In genomic region chr15:29820802-29821160, GRCh38 we compare ENCODE assay signal across 10 cellular contexts. TPM values are rescaled to one million over a fixed set of nuclear protein-coding genes. Genes with fewer than 3 reads are reported as not detected.
DNase-seq lines count a peak whose midpoint lies in the region; ATAC-seq, FAIRE-seq and TF ChIP-seq lines count a peak whose summit lies in the region.
"Had no signal": no experiment of that assay in that cellular context is flagged by ENCODE, and none has a peak within 500 bp of the region (broad histone marks: within the 10 kb centered on the region; RNA-seq: fewer than 3 reads in every experiment).

No MANE protein-coding gene starts in this region.

- in situ Hi-C loops in IMR-90 (cut with MboI; ENCODE audit: low sequenced_read_pairs): no loop called here
- in situ Hi-C loops in HepG2 (cut with HindIII; ENCODE audit: extremely low pct_ligation_motif_present, low pct_unique_long_range_greater_than_20kb): no loop called here

- CTCF ChIA-PET in IMR-90 (lab: Yijun Ruan, JAX): interaction anchor here (0.7 to 2.9 kb wide), 3 partner anchors 41 to 222 kb away, joined by 3 to 17 read pairs (median 4); no protein-coding TSS in a partner anchor
- CTCF ChIA-PET in HepG2 (lab: Yijun Ruan, JAX; ENCODE audit: low intra/inter-chr PET ratio, low total read pairs): no interaction called here

- H4K20me1 ChIP-seq in IMR-90 (ENCODE audit: insufficient read depth, low read length) (peaks cover 33% of the 10 kb centered on the region), HepG2 (ENCODE audit: insufficient read depth, low read length) (peaks cover 23% of the 10 kb centered on the region)

- H3K4me1 ChIP-seq in IMR-90 (ENCODE audit: control insufficient read depth, insufficient read depth, low read length) (peaks cover 7% of the 10 kb centered on the region), HepG2 (ENCODE audit: insufficient read depth, low read length) (peaks cover 40% of the 10 kb centered on the region), suprapubic skin (peaks cover 29% of the 10 kb centered on the region)

- TF ChIP-seq POLR2A in IMR-90 (IDR thresholded peaks at IDR 0.05; ENCODE audit: low read depth, low read length) (no peak), HepG2 (IDR thresholded peaks at IDR 0.05; ENCODE audit: insufficient read depth in 1 of 2, low read depth in 2 of 2, low read length in 2 of 2) (no peak), suprapubic skin (IDR thresholded peaks at IDR 0.05) (no peak)

- ATAC-seq in IMR-90 (ENCODE audit: low read depth): no peak
- ATAC-seq in HepG2: no peak
- ATAC-seq in left lobe of liver: no peak

- no peak overlapping the region for H2AFZ ChIP-seq in IMR-90 (replicated peaks; ENCODE audit: low read length, poor library complexity)
- H2AFZ ChIP-seq in HepG2 (ENCODE audit: low read length): no peak overlapping the region

- H3K9ac ChIP-seq in IMR-90 (ENCODE audit: low read depth, low read length) (peak overlapping the region; percentile 80), HepG2 (ENCODE audit: insufficient read depth, low read depth, low read length) (peak overlapping the region; percentile 84)

- H3K4ac ChIP-seq in IMR-90 (ENCODE audit: low read depth, low read length): no peak overlapping the region

- no peaks in the 10 kb centered on the region for H3K27me3 ChIP-seq in IMR-90 (ENCODE audit: control insufficient read depth, insufficient read depth, low read length)
- H3K27me3 ChIP-seq in HepG2 (ENCODE audit: control insufficient read depth in 1 of 2, insufficient read depth in 2 of 2, low read length in 2 of 2): no peaks in the 10 kb centered on the region; a peak in 1 of 5 replicates
- no peaks in the 10 kb centered on the region for H3K27me3 ChIP-seq in suprapubic skin

- H2BK15ac ChIP-seq in IMR-90 (ENCODE audit: low read depth, low read length): no peak overlapping the region

- peaks cover 54% of the 10 kb centered on the region for H3K79me2 ChIP-seq in HepG2 (ENCODE audit: insufficient read depth, low read length)

- H2AK9ac ChIP-seq in IMR-90 (replicated peaks; ENCODE audit: low read depth, low read length, poor library complexity): no peak overlapping the region

- no peak overlapping the region for H3K14ac ChIP-seq in IMR-90 (replicated peaks; ENCODE audit: low read depth, low read length)

- no CpG with 5 or more reads among the region's 4 CpGs for WGBS in IMR-90 (ENCODE audit: extremely low coverage in 2 of 2, insufficient read length in 1 of 2), 2 experiments
- whole genome bisulfite sequencing in HepG2 (ENCODE audit: low lambda C conversion rate): 0% methylated on average over 4 of the region's 4 CpGs
- 35% methylated on average over 4 of the region's 4 CpGs for WGBS in suprapubic skin

- H3K56ac ChIP-seq in IMR-90 (ENCODE audit: extremely low read depth, insufficient read depth, low read length): no peak overlapping the region

- peak overlapping the region; percentile 99 for H3K4me2 ChIP-seq in IMR-90 (ENCODE audit: low read depth, low read length)
- H3K4me2 ChIP-seq in HepG2 (ENCODE audit: low read depth, low read length): peak overlapping the region; percentile 81

- peak overlapping the region; percentile 86; the same call in 1 of the 2 replicates for H3K23ac ChIP-seq in IMR-90 (ENCODE audit: low read depth, low read length)

- H2BK20ac ChIP-seq in IMR-90 (ENCODE audit: low read depth, low read length): no peak overlapping the region

- H3K27ac ChIP-seq in IMR-90 (ENCODE audit: insufficient read depth, low read length) (no peak overlapping the region; the same call in 1 of the 2 replicates), HepG2 (ENCODE audit: extremely low read length, insufficient read depth, low read length) (peak overlapping the region; percentile 76), suprapubic skin (no peak overlapping the region)

- BruUV-seq in IMR-90 (replicated peaks; lab: Mats Ljungman, UMichigan) (no TSS peak), HepG2 (replicated peaks; lab: Mats Ljungman, UMichigan) (no TSS peak)

- POLR2A ChIA-PET in IMR-90 (lab: Charles Lee; ENCODE audit: unreplicated experiment): interaction anchor here (0.6 kb wide), 1 partner anchor 113 kb away, joined by 3 read pairs; no protein-coding TSS in a partner anchor
- POLR2A ChIA-PET in HepG2 (lab: Yijun Ruan, JAX): interaction anchor here (3.1 kb wide), 1 partner anchor 105 kb away, joined by 11 read pairs; no protein-coding TSS in a partner anchor

- no peak for TF ChIP-seq EP300 in HepG2 (IDR thresholded peaks at IDR 0.05; ENCODE audit: low read depth in 2 of 2, low read length in 2 of 2)
- TF ChIP-seq EP300 in HepG2 (CRISPR knock-in tag; IDR thresholded peaks at IDR 0.05; ENCODE audit: borderline replicate concordance): no peak
- no peak for TF ChIP-seq EP300 in suprapubic skin (IDR thresholded peaks at IDR 0.05)

- H2AK5ac ChIP-seq in IMR-90 (ENCODE audit: low read depth, low read length): no peak overlapping the region

- H3K9me3 ChIP-seq in IMR-90 (ENCODE audit: control insufficient read depth, insufficient read depth, low read length): no peaks in the 10 kb centered on the region
- no peaks in the 10 kb centered on the region for H3K9me3 ChIP-seq in HepG2 (ENCODE audit: low read length)
- no peaks in the 10 kb centered on the region for H3K9me3 ChIP-seq in suprapubic skin

- H4K8ac ChIP-seq in IMR-90 (ENCODE audit: low read depth in 2 of 2, low read length in 2 of 2): no peak overlapping the region

- dilution Hi-C loops in IMR-90 (cut with HindIII; ENCODE audit: low sequenced_read_pairs, unreplicated experiment): no loop called here

- H4K91ac ChIP-seq in IMR-90 (ENCODE audit: insufficient read depth, low read depth, low read length): no peak overlapping the region

- intact Hi-C loops in IMR-90 (cut with micrococcal nuclease) (loop anchor here (1.0 to 2.0 kb wide), 3 partner anchors 68 to 223 kb away; no protein-coding TSS in a partner anchor), HepG2 (cut with micrococcal nuclease; ENCODE audit: unreplicated experiment) (loop anchor here (5.0 to 10.0 kb wide), 2 partner anchors 107 to 156 kb away; no protein-coding TSS in a partner anchor)

- H4K5ac ChIP-seq in IMR-90 (ENCODE audit: low read depth, low read length): no peak overlapping the region

- TF ChIP-seq RAD21 in IMR-90 (IDR thresholded peaks at IDR 0.05; ENCODE audit: low read length) (no peak), HepG2 (CRISPR knock-in tag; IDR thresholded peaks at IDR 0.05) (no peak)

- H3K4me3 ChIP-seq in IMR-90 (ENCODE audit: insufficient read depth, low read depth, low read length): peak overlapping the region; percentile 95
- peak overlapping the region; percentile 77 to 91 for H3K4me3 ChIP-seq in cardiac fibroblast (replicated peaks in 1 of 2; ENCODE audit: low read depth in 2 of 2, low read length in 2 of 2)
- H3K4me3 ChIP-seq in HepG2 (replicated peaks in 1 of 3; ENCODE audit: insufficient read depth in 1 of 3, low read depth in 2 of 3, low read length in 3 of 3): peak overlapping the region; percentile 81 to 90 (median 87)
- peak overlapping the region; percentile 80 for H3K4me3 ChIP-seq in suprapubic skin

- no peak for FAIRE-seq in HepG2 (lab: Jason Lieb, UNC)
- FAIRE-seq: GM12891 had no signal

- H3K9me1 ChIP-seq in IMR-90 (ENCODE audit: insufficient read depth, low read length): peaks cover 5% of the 10 kb centered on the region; the same call in 1 of the 2 replicates

- peak overlapping the region; percentile 62 for H2BK5ac ChIP-seq in IMR-90 (ENCODE audit: low read depth, low read length, poor library complexity, severe bottlenecking)

- peaks cover 0 to 7% of the 10 kb centered on the region in 2 experiments; a peak in 3 of 4 replicates for H3K79me1 ChIP-seq in IMR-90 (ENCODE audit: low read depth in 1 of 2, low read length in 2 of 2)

- TF ChIP-seq CTCF in IMR-90 (conservative IDR thresholded peaks at IDR 0.05; ENCODE audit: low read depth, low read length) (no peak), cardiac fibroblast (IDR thresholded peaks at IDR 0.05; ENCODE audit: low read depth, low read length) (no peak), HepG2 (CRISPR knock-in tag; IDR thresholded peaks at IDR 0.05) (no peak), suprapubic skin (IDR thresholded peaks at IDR 0.05) (no peak)

- no peak overlapping the region; the same call in 1 of the 2 replicates for H3K18ac ChIP-seq in IMR-90 (ENCODE audit: low read depth, low read length)

- H3K36me3 ChIP-seq in IMR-90 (ENCODE audit: control insufficient read depth, insufficient read depth, low read length) (no peaks in the 10 kb centered on the region), HepG2 (replicated peaks in 1 of 2; ENCODE audit: control insufficient read depth in 1 of 2, insufficient read depth in 2 of 2, low read length in 2 of 2) (no peaks in the 10 kb centered on the region), suprapubic skin (no peaks in the 10 kb centered on the region)

- H2BK120ac ChIP-seq in IMR-90 (ENCODE audit: low read depth, low read length): no peak overlapping the region

- DNase-seq in IMR-90 (peak; percentile 15), cardiac fibroblast (ENCODE audit: low read depth in 2 of 2) (peak in 1 of 2 donors; percentile 22), HepG2 (ENCODE audit: low spot score) (no peak), suprapubic skin (ENCODE audit: low spot score in 2 of 2) (no peak), left lobe of liver (ENCODE audit: low spot score) (no peak), DMS153 (lab: John Stamatoyannopoulos, UW) (no peak), GM19238 (ENCODE audit: insufficient read length, low spot score) (no peak)
- no peak for DNase-seq in activated CD4-positive, alpha-beta T cell treated with anti-CD3 and anti-CD28 coated beads for 1 hour
- DNase-seq: activated B cell treated with CpG ODN at 0.5 μM for 24 hours had no signal

RNA-seq across cellular contexts. Expression of gene TJP1, which starts 1.5 kb away (rescaled TPM):
- 43.4 and 61.7 TPM in 2 replicates for total RNA-seq in IMR-90 (2012; rRNA removed)
- 41.9 and 42.2 TPM in 2 replicates for polyA plus RNA-seq in IMR-90 (2012; rRNA removed)
- polyA plus RNA-seq in IMR-90 (2012; cell fraction: cytosol; rRNA removed): 13.8 and 15.5 TPM in 2 replicates
- 15.4 and 56.9 TPM in 2 replicates for polyA plus RNA-seq in IMR-90 (2012; cell fraction: nucleus; rRNA removed; ENCODE audit: low replicate concordance)
- 25.9 and 37.2 TPM in 2 replicates for total RNA-seq in HepG2 (2016; rRNA removed; fragmentation: Illumina TruSeq; extraction: Trizol)
- 16.0 and 19.2 TPM in 2 replicates for total RNA-seq in HepG2 (2016; cell fraction: cytosol; rRNA removed; fragmentation: Illumina TruSeq; extraction: Trizol; ENCODE audit: low read depth)
- 23.9 and 35.3 TPM in 2 replicates for total RNA-seq in HepG2 (2016; cell fraction: insoluble cytoplasmic fraction; rRNA removed; fragmentation: Illumina TruSeq; extraction: Trizol)
- 14.1 and 17.3 TPM in 2 replicates for total RNA-seq in HepG2 (2016; cell fraction: membrane; rRNA removed; fragmentation: Illumina TruSeq; extraction: Trizol)
- total RNA-seq in HepG2 (2016; cell fraction: nucleus; rRNA removed; fragmentation: Illumina TruSeq; extraction: Trizol): 32.5 and 44.1 TPM in 2 replicates
- polyA plus RNA-seq in HepG2 (2011; rRNA removed): 24.7 and 27.1 TPM in 2 replicates
- 13.9 and 20.4 TPM in 2 replicates for polyA plus RNA-seq in HepG2 (2011; cell fraction: cytosol; rRNA removed)
- polyA plus RNA-seq in HepG2 (2011; cell fraction: nucleus; rRNA removed): 17.6 and 17.9 TPM in 2 replicates
- polyA plus RNA-seq in HepG2 (2012): 20.7 and 23.9 TPM in 2 replicates
- 0.76 and 0.90 TPM in 2 replicates for polyA plus RNA-seq in HepG2 (2016; cell fraction: cytosol; fragmentation: Illumina TruSeq; extraction: Trizol; ENCODE audit: low read depth)
- polyA plus RNA-seq in HepG2 (2016; cell fraction: insoluble cytoplasmic fraction; fragmentation: Illumina TruSeq; extraction: Trizol; ENCODE audit: low read depth): 33.8 and 36.8 TPM in 2 replicates
- 2.9 and 3.8 TPM in 2 replicates for polyA plus RNA-seq in HepG2 (2016; cell fraction: membrane; fragmentation: Illumina TruSeq; extraction: Trizol; ENCODE audit: low read depth)
- polyA plus RNA-seq in HepG2 (2016; cell fraction: nucleus; fragmentation: Illumina TruSeq; extraction: Trizol; ENCODE audit: insufficient read depth, low read depth): 29.5 and 33.1 TPM in 2 replicates
- polyA minus RNA-seq in HepG2 (2011; rRNA and poly(A)+ RNA removed; ENCODE audit: low replicate concordance): 27.9 and 33.8 TPM in 2 replicates
- 24.0 and 34.0 TPM in 2 replicates for polyA minus RNA-seq in HepG2 (2011; cell fraction: cytosol; rRNA and poly(A)+ RNA removed)
- 74.8 and 91.5 TPM in 2 replicates for polyA minus RNA-seq in HepG2 (2011; cell fraction: nucleus; rRNA and poly(A)+ RNA removed)
- total RNA-seq in suprapubic skin: 10 to 100 TPM; 74.1 to 91.0 (median 81.0) TPM
- total RNA-seq in left lobe of liver: 24.9 TPM
